ENCODE assay signal across 8 cellular contexts in genomic region chr2:11234309-11234708, GRCh38.
DNase-seq lines count a peak whose midpoint lies in the region; ATAC-seq and TF ChIP-seq lines count a peak whose summit lies in the region.

No MANE protein-coding gene starts in this region.

- CTCF ChIA-PET in activated naive CD4-positive, alpha-beta T cell treated with anti-CD3 and anti-CD28 coated beads, Interleukin-2, amount 10 ng/mL, durations not matched to agents 7 days and 5 days (lab: Charles Lee) = interaction anchor here (1.0 to 1.2 kb wide), 4 partner anchors 10 to 346 kb away, joined by 3 to 5 read pairs (median 4); a partner anchor contains a TSS

- H3K9ac ChIP-seq in DND-41 (ENCODE audit: low read depth, low read length) = no peak overlapping the region

- peak; percentile 44 for TF ChIP-seq CTCF in DND-41 (IDR thresholded peaks at IDR 0.05; ENCODE audit: borderline replicate concordance, extremely low read depth, low read length, poor library complexity, severe bottlenecking)
- TF ChIP-seq CTCF in osteoblast (IDR thresholded peaks at IDR 0.05; ENCODE audit: extremely low read depth, low read depth, low read length) = peak; percentile 46

- H4K20me1 ChIP-seq in DND-41 (ENCODE audit: insufficient read depth, low read length) (peaks cover 3% of the 10 kb centered on the region; the same call in 1 of the 2 replicates), osteoblast (ENCODE audit: insufficient read depth, low read length) (peaks cover 3% of the 10 kb centered on the region)

- no peak overlapping the region for H3K4me3 Mint-ChIP-seq in activated naive CD4-positive, alpha-beta T cell treated with anti-CD3 and anti-CD28 coated beads, Interleukin-2, amount 10 ng/mL, durations not matched to agents 7 days and 5 days

- peaks cover 1% of the 10 kb centered on the region for H3K36me3 Mint-ChIP-seq in activated naive CD4-positive, alpha-beta T cell treated with anti-CD3 and anti-CD28 coated beads, Interleukin-2, amount 10 ng/mL, durations not matched to agents 7 days and 5 days

- DNase-seq in DND-41 = no peak
- DNase-seq in MV-4-11 (lab: John Stamatoyannopoulos, UW) = peak; percentile 1
- DNase-seq in dermis blood vessel endothelial cell = peak; percentile 57
- DNase-seq in osteoblast (ENCODE audit: insufficient read length, low spot score, missing footprints) = no peak
- no peak for DNase-seq in activated naive CD4-positive, alpha-beta T cell treated with anti-CD3 and anti-CD28 coated beads, Interleukin-2, amount 10 ng/mL, durations not matched to agents 7 days and 5 days
- DNase-seq in NK-92 treated with Interleukin-12 subunit alpha and Interleukin-12 subunit beta, amount 100 ng/mL, for 24 hours (lab: John Stamatoyannopoulos, UW) = no peak
- no peak for DNase-seq in NCI-H146 treated with DMSO at 0.1 percent for 48 hours (lab: John Stamatoyannopoulos, UW; ENCODE audit: unreplicated experiment)
- no peak for DNase-seq in activated gamma-delta T cell (lab: John Stamatoyannopoulos, UW)

- H3K4me3 ChIP-seq in DND-41 (ENCODE audit: low read depth in 1 of 2, low read length in 2 of 2) (no peak overlapping the region), osteoblast (ENCODE audit: insufficient read depth, low read length) (no peak overlapping the region)

- no peaks in the 10 kb centered on the region for H3K4me1 ChIP-seq in DND-41 (ENCODE audit: insufficient read depth, low read length)
- no peaks in the 10 kb centered on the region for H3K4me1 ChIP-seq in osteoblast (ENCODE audit: insufficient read depth, low read length)

- 0 out of 2 replicates have a peak, but pooled peaks cover 4% of the 10 kb centered on the region for H3K79me2 ChIP-seq in DND-41 (ENCODE audit: insufficient read depth, low read length)
- peaks cover 61% of the 10 kb centered on the region for H3K79me2 ChIP-seq in osteoblast (ENCODE audit: insufficient read depth, low read length)

- H3K4me2 ChIP-seq in DND-41 (ENCODE audit: insufficient read depth, low read length) (no peak overlapping the region), osteoblast (ENCODE audit: insufficient read depth, low read length) (no peak overlapping the region)

- H3K27me3 ChIP-seq in DND-41 (ENCODE audit: insufficient read depth, low read length, poor library complexity) (no peaks in the 10 kb centered on the region), osteoblast (ENCODE audit: insufficient read depth, low read length) (no peaks in the 10 kb centered on the region)

- H3K36me3 ChIP-seq in DND-41 (ENCODE audit: insufficient read depth, low read length) = peaks cover 8% of the 10 kb centered on the region; the same call in 1 of the 2 replicates
- H3K36me3 ChIP-seq in osteoblast (ENCODE audit: insufficient read depth, low read length) = no peaks in the 10 kb centered on the region

- no peak overlapping the region for H3K27ac Mint-ChIP-seq in activated naive CD4-positive, alpha-beta T cell treated with anti-CD3 and anti-CD28 coated beads, Interleukin-2, amount 10 ng/mL, durations not matched to agents 7 days and 5 days

- ATAC-seq in DND-41 (ENCODE audit: insufficient read depth, low read depth) = no peak

- no peaks in the 10 kb centered on the region for H3K9me3 Mint-ChIP-seq in activated naive CD4-positive, alpha-beta T cell treated with anti-CD3 and anti-CD28 coated beads, Interleukin-2, amount 10 ng/mL, durations not matched to agents 7 days and 5 days

- H3K9me3 ChIP-seq in DND-41 (ENCODE audit: insufficient read depth, low read length, severe bottlenecking) (no peaks in the 10 kb centered on the region), osteoblast (ENCODE audit: low read depth, low read length) (no peaks in the 10 kb centered on the region)

- H3K27me3 Mint-ChIP-seq in activated naive CD4-positive, alpha-beta T cell treated with anti-CD3 and anti-CD28 coated beads, Interleukin-2, amount 10 ng/mL, durations not matched to agents 7 days and 5 days = no peaks in the 10 kb centered on the region

- no peak overlapping the region for H3K27ac ChIP-seq in DND-41 (ENCODE audit: low read length)
- H3K27ac ChIP-seq in osteoblast (ENCODE audit: low read depth, low read length) = no peak overlapping the region

- H2AFZ ChIP-seq in DND-41 (ENCODE audit: low read depth, low read length) (no peak overlapping the region), osteoblast (ENCODE audit: low read length) (no peak overlapping the region)

- H3K4me1 Mint-ChIP-seq in activated naive CD4-positive, alpha-beta T cell treated with anti-CD3 and anti-CD28 coated beads, Interleukin-2, amount 10 ng/mL, durations not matched to agents 7 days and 5 days = no peaks in the 10 kb centered on the region

Comparison
In these comparisons a context has a peak if more than half of its experiments do, and no peak if none do; other contexts are left out.
1. DNase-seq: peak in MV-4-11 (single experiment) and dermis blood vessel endothelial cell (single experiment); none in DND-41 (single experiment), osteoblast (single experiment), activated naive CD4-positive, alpha-beta T cell treated with anti-CD3 and anti-CD28 coated beads, Interleukin-2, amount 10 ng/mL, durations not matched to agents 7 days and 5 days (single experiment), NK-92 treated with Interleukin-12 subunit alpha and Interleukin-12 subunit beta, amount 100 ng/mL, for 24 hours (single experiment), NCI-H146 treated with DMSO at 0.1 percent for 48 hours (single experiment) and activated gamma-delta T cell (single experiment).